In the genomic region with DNA sequence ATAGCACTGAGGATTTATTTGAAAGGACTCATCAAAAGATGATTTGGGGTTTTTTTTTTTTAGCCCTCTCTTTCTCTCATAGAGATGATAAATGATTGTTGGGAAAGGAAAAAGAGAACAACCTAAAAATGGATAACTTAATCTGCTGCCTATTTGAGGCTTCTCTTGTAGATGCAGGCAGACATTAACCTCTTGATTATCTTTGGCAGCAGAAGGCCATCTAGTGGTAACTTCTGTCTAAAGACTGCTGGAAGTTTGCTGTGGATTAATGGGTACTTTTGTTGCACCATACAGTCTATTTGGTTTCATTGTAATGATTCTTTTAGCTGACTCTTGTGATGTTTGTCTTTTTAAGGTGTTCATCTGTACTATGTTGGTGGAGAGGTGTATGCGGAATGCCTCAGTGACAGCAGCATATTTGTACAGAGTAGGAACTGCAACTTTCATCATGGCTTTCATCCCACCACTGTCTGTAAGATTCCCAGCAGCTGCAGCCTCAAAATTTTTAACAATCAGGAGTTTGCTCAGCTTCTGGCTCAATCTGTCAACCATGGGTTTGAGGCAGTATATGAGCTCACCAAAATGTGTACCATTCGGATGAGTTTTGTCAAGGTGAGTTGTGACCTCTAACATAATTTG, we compare ENCODE assay signal across 10 cellular contexts. TPM values are rescaled to one million over a fixed set of nuclear protein-coding genes. Genes with fewer than 3 reads are reported as not detected.
DNase-seq lines count a peak whose midpoint lies in the region; ATAC-seq and TF ChIP-seq lines count a peak whose summit lies in the region.
"Had no signal": no experiment of that assay in that cellular context is flagged by ENCODE, and none has a peak within 500 bp of the region (broad histone marks: within the 10 kb centered on the region; RNA-seq: fewer than 3 reads in every experiment).

No MANE protein-coding gene starts in this region.

- H3K27ac Mint-ChIP-seq in stimulated activated memory B cell treated with anti-CD40 and anti-IgM and Interleukin-4, amounts not matched to agents 10 μg/mL and 1 μg/mL and 100 μg/mL, for 72 hours, result no peak overlapping the region
- H3K27ac Mint-ChIP-seq in activated naive CD8-positive, alpha-beta T cell treated with anti-CD3 and anti-CD28 coated beads, Interleukin-2, amount 50 U/mL, for 24 hours, result no peak overlapping the region
- H3K27ac Mint-ChIP-seq: activated naive CD8-positive, alpha-beta T cell treated with anti-CD3 and anti-CD28 coated beads, Interleukin-2, amount 10 ng/mL, durations not matched to agents 7 days and 5 days; CD4-positive, alpha-beta memory T cell had no signal

- TF ChIP-seq POLR2A in breast epithelium (IDR thresholded peaks at IDR 0.05) (no peak), right lobe of liver (IDR thresholded peaks at IDR 0.05) (no peak)

- no peaks in the 10 kb centered on the region for H3K4me1 ChIP-seq in breast epithelium
- no peaks in the 10 kb centered on the region for H3K4me1 ChIP-seq in right lobe of liver

- TF ChIP-seq CTCF in HFF-Myc (IDR thresholded peaks at IDR 0.05; ENCODE audit: low read depth, low read length, missing control alignments) (peak; percentile 49), breast epithelium (IDR thresholded peaks at IDR 0.05) (peak in 2 of 3 donors; percentile 23 to 35), right lobe of liver (IDR thresholded peaks at IDR 0.05) (peak; percentile 62 to 84 (median 66))

- no peak overlapping the region for H3K27ac ChIP-seq in breast epithelium
- H3K27ac ChIP-seq in right lobe of liver, result no peak overlapping the region

- intact Hi-C loops in breast epithelium (cut with DNase I; ENCODE audit: low total_unique reads) (no loop called here), right lobe of liver (cut with DNase I) (no loop called here)

- no peak overlapping the region for H3K4me3 Mint-ChIP-seq in stimulated activated memory B cell treated with anti-CD40 and anti-IgM and Interleukin-4, amounts not matched to agents 10 μg/mL and 1 μg/mL and 100 μg/mL, for 72 hours
- no peak overlapping the region for H3K4me3 Mint-ChIP-seq in activated naive CD8-positive, alpha-beta T cell treated with anti-CD3 and anti-CD28 coated beads, Interleukin-2, amount 50 U/mL, for 24 hours
- H3K4me3 Mint-ChIP-seq: activated naive CD8-positive, alpha-beta T cell treated with anti-CD3 and anti-CD28 coated beads, Interleukin-2, amount 10 ng/mL, durations not matched to agents 7 days and 5 days; CD4-positive, alpha-beta memory T cell had no signal

- no peaks in the 10 kb centered on the region for H3K27me3 Mint-ChIP-seq in stimulated activated memory B cell treated with anti-CD40 and anti-IgM and Interleukin-4, amounts not matched to agents 10 μg/mL and 1 μg/mL and 100 μg/mL, for 72 hours
- no peaks in the 10 kb centered on the region for H3K27me3 Mint-ChIP-seq in activated naive CD8-positive, alpha-beta T cell treated with anti-CD3 and anti-CD28 coated beads, Interleukin-2, amount 50 U/mL, for 24 hours
- H3K27me3 Mint-ChIP-seq: activated naive CD8-positive, alpha-beta T cell treated with anti-CD3 and anti-CD28 coated beads, Interleukin-2, amount 10 ng/mL, durations not matched to agents 7 days and 5 days; CD4-positive, alpha-beta memory T cell had no signal

- no peak overlapping the region for H3K4me3 ChIP-seq in HFF-Myc (replicated peaks; ENCODE audit: low read depth, low read length)
- H3K4me3 ChIP-seq in breast epithelium, result no peak overlapping the region
- H3K4me3 ChIP-seq in right lobe of liver, result no peak overlapping the region

- no peaks in the 10 kb centered on the region for H3K9me3 Mint-ChIP-seq in stimulated activated memory B cell treated with anti-CD40 and anti-IgM and Interleukin-4, amounts not matched to agents 10 μg/mL and 1 μg/mL and 100 μg/mL, for 72 hours
- H3K9me3 Mint-ChIP-seq in activated naive CD8-positive, alpha-beta T cell treated with anti-CD3 and anti-CD28 coated beads, Interleukin-2, amount 50 U/mL, for 24 hours, result no peaks in the 10 kb centered on the region
- H3K9me3 Mint-ChIP-seq: activated naive CD8-positive, alpha-beta T cell treated with anti-CD3 and anti-CD28 coated beads, Interleukin-2, amount 10 ng/mL, durations not matched to agents 7 days and 5 days; CD4-positive, alpha-beta memory T cell had no signal

- peaks cover 65% of the 10 kb centered on the region for H3K36me3 Mint-ChIP-seq in stimulated activated memory B cell treated with anti-CD40 and anti-IgM and Interleukin-4, amounts not matched to agents 10 μg/mL and 1 μg/mL and 100 μg/mL, for 72 hours
- H3K36me3 Mint-ChIP-seq in activated naive CD8-positive, alpha-beta T cell treated with anti-CD3 and anti-CD28 coated beads, Interleukin-2, amount 50 U/mL, for 24 hours (ENCODE audit: low read depth), result peaks cover 24% of the 10 kb centered on the region

- H3K36me3 ChIP-seq in breast epithelium (no peaks in the 10 kb centered on the region), right lobe of liver (peaks cover 0 to 25% (median 11%) of the 10 kb centered on the region in 4 donors)

- H3K9me3 ChIP-seq in breast epithelium, result no peaks in the 10 kb centered on the region
- H3K9me3 ChIP-seq in right lobe of liver, result no peaks in the 10 kb centered on the region

- no peaks in the 10 kb centered on the region for H3K4me1 Mint-ChIP-seq in stimulated activated memory B cell treated with anti-CD40 and anti-IgM and Interleukin-4, amounts not matched to agents 10 μg/mL and 1 μg/mL and 100 μg/mL, for 72 hours
- no peaks in the 10 kb centered on the region for H3K4me1 Mint-ChIP-seq in activated naive CD8-positive, alpha-beta T cell treated with anti-CD3 and anti-CD28 coated beads, Interleukin-2, amount 50 U/mL, for 24 hours
- H3K4me1 Mint-ChIP-seq: activated naive CD8-positive, alpha-beta T cell treated with anti-CD3 and anti-CD28 coated beads, Interleukin-2, amount 10 ng/mL, durations not matched to agents 7 days and 5 days; CD4-positive, alpha-beta memory T cell had no signal

- H3K27me3 ChIP-seq in breast epithelium (no peaks in the 10 kb centered on the region), right lobe of liver (no peaks in the 10 kb centered on the region)

- ATAC-seq in right lobe of liver, result peak; percentile 88 to 98 (median 93)
- no peak for ATAC-seq in stimulated activated memory B cell treated with anti-CD40 and anti-IgM and Interleukin-4, amounts not matched to agents 10 μg/mL and 1 μg/mL and 100 μg/mL, for 72 hours
- ATAC-seq in activated naive CD8-positive, alpha-beta T cell treated with anti-CD3 and anti-CD28 coated beads, Interleukin-2, amount 50 U/mL, for 24 hours, result no peak

- 54% methylated on average over 2 of the region's 2 CpGs for WGBS in right lobe of liver (ENCODE audit: insufficient coverage, low coverage, low lambda C conversion rate, missing lambda C conversion rate)

- DNase-seq in NCI-H1436 (lab: John Stamatoyannopoulos, UW) (peak; percentile 6), NCI-H1436 treated with DMSO at 0.1 percent for 48 hours (lab: John Stamatoyannopoulos, UW) (no peak), HFF-Myc (ENCODE audit: extremely low read depth, low read depth) (peak; percentile 27), NCI-H2196 treated with DMSO at 0.1 percent for 48 hours (lab: John Stamatoyannopoulos, UW; ENCODE audit: unreplicated experiment) (peak; percentile 70), breast epithelium (ENCODE audit: low spot score in 2 of 2) (no peak), right lobe of liver (no peak)
- DNase-seq in activated naive CD8-positive, alpha-beta T cell treated with anti-CD3 and anti-CD28 coated beads, Interleukin-2, amount 50 U/mL, for 24 hours, result no peak
- DNase-seq: activated naive CD8-positive, alpha-beta T cell treated with anti-CD3 and anti-CD28 coated beads, Interleukin-2, amount 10 ng/mL, durations not matched to agents 7 days and 5 days had no signal

RNA-seq across cellular contexts. Expression of a gene that starts 18.8 kb away (rescaled TPM):
- not detected for total RNA-seq in breast epithelium
- 1 to 10 TPM in 1 of 6 experiments, under 1 TPM in 1, not detected in 4; 0.25 to 1.1 TPM for total RNA-seq in right lobe of liver
- total RNA-seq: activated naive CD8-positive, alpha-beta T cell treated with anti-CD3 and anti-CD28 coated beads, Interleukin-2, amount 10 ng/mL, durations not matched to agents 7 days and 5 days; CD4-positive, alpha-beta memory T cell had no signal

RNA-seq across cellular contexts. Expression of a gene that starts 41.5 kb away (rescaled TPM):
- total RNA-seq in breast epithelium (10 to 100 TPM; 45.6 to 63.7 (median 52.4) TPM), right lobe of liver (10 to 100 TPM; 19.2 to 49.2 (median 30.6) TPM)

Comparison
In these comparisons a context has a peak if more than half of its experiments do, and no peak if none do; other contexts are left out.
1. DNase-seq: peak in NCI-H1436 (single experiment), HFF-Myc (single experiment) and NCI-H2196 treated with DMSO at 0.1 percent for 48 hours (single experiment); none in NCI-H1436 treated with DMSO at 0.1 percent for 48 hours (single experiment), breast epithelium (0 of 2), right lobe of liver (0 of 3) and activated naive CD8-positive, alpha-beta T cell treated with anti-CD3 and anti-CD28 coated beads, Interleukin-2, amount 50 U/mL, for 24 hours (single experiment).
2. ATAC-seq: peak in right lobe of liver (4 of 4); none in stimulated activated memory B cell treated with anti-CD40 and anti-IgM and Interleukin-4, amounts not matched to agents 10 μg/mL and 1 μg/mL and 100 μg/mL, for 72 hours (single experiment) and activated naive CD8-positive, alpha-beta T cell treated with anti-CD3 and anti-CD28 coated beads, Interleukin-2, amount 50 U/mL, for 24 hours (single experiment).
3. Peak in every context shown above with its lines, with median percentiles within 50 percentile points of each other: CTCF ChIP-seq.